ENCODE assay signal across 1 cellular context in the genomic region with DNA sequence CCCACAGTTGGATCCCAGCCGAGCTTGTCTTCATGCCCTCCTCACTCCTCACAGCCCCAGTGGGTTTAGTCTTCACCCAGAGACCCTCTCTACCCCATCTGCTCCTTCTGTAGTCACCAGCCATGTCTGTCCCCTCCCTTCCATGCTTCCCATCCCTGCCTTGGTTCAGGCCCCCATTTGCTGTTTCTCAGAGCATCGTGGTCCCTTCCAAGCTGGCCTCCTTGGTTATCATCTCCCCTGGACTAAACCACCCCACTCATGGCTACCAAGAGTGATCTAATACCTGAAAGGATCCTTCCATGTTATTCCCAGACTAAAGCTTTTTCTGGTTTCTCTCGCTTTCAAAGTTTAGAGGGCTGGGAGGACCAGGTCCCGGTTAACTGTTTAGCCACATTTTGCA.
TF ChIP-seq lines count a peak whose summit lies in the region.

No MANE protein-coding gene starts in this region.

TF ChIP-seq in K562, 482 proteins besides CTCF, POLR2A, EP300 and RAD21:
- TF ChIP-seq, protein P1, sequence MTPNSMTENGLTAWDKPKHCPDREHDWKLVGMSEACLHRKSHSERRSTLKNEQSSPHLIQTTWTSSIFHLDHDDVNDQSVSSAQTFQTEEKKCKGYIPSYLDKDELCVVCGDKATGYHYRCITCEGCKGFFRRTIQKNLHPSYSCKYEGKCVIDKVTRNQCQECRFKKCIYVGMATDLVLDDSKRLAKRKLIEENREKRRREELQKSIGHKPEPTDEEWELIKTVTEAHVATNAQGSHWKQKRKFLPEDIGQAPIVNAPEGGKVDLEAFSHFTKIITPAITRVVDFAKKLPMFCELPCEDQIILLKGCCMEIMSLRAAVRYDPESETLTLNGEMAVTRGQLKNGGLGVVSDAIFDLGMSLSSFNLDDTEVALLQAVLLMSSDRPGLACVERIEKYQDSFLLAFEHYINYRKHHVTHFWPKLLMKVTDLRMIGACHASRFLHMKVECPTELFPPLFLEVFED (CRISPR knock-in tag; conservative IDR thresholded peaks at IDR 0.05) = 0 out of 2 replicates have a peak, but pooled peaks have one; percentile 2
- TF ChIP-seq SP1 (CRISPR knock-in tag; IDR thresholded peaks at IDR 0.05) = no peak
